Comparison of ENCODE assay signal across 12 cellular contexts in genomic region chr14:23093104-23093503, GRCh38. TPM values are rescaled to one million over a fixed set of nuclear protein-coding genes. Genes with fewer than 3 reads are reported as not detected.
DNase-seq lines count a peak whose midpoint lies in the region; ATAC-seq and TF ChIP-seq lines count a peak whose summit lies in the region.
"Had no signal": no experiment of that assay in that cellular context is flagged by ENCODE, and none has a peak within 500 bp of the region (broad histone marks: within the 10 kb centered on the region; RNA-seq: fewer than 3 reads in every experiment).

No MANE protein-coding gene starts in this region.

- in situ Hi-C loops in mammary epithelial cell (cut with MboI; ENCODE audit: low sequenced_read_pairs in 2 of 2), result no loop called here

- RAD21 ChIA-PET in HCT116 (lab: Charles Lee; ENCODE audit: low non-redundant PET in 1 of 2, low total read pairs in 2 of 2, uncharacterized antibody in 2 of 2, unreplicated experiment in 2 of 2), result no interaction called here

- H3K36me3 Mint-ChIP-seq in naive thymus-derived CD4-positive, alpha-beta T cell, result peaks cover 7 to 41% (median 27%) of the 10 kb centered on the region in 5 donors

- TF ChIP-seq CTCF in HCT116 (IDR thresholded peaks at IDR 0.05 in 2 of 3, conservative IDR thresholded peaks at IDR 0.05 in 1 of 3; ENCODE audit: borderline replicate concordance in 1 of 3, insufficient read depth in 1 of 3, low read depth in 2 of 3, low read length in 2 of 3) (no peak), mammary epithelial cell (conservative IDR thresholded peaks at IDR 0.05 in 1 of 2, IDR thresholded peaks at IDR 0.05 in 1 of 2; ENCODE audit: extremely low read depth in 1 of 2, insufficient read depth in 1 of 2, low read depth in 1 of 2, low read length in 2 of 2) (no peak), left lung (IDR thresholded peaks at IDR 0.05) (no peak)

- ATAC-seq in HCT116 (no peak), left lung (no peak), left ventricle myocardium superior (no peak), GM21447 (IDR thresholded peaks at IDR 0.05; ENCODE audit: unreplicated experiment) (no peak)
- ATAC-seq in naive thymus-derived CD4-positive, alpha-beta T cell, result no peak
- ATAC-seq: esophagus mucosa had no signal

- H3K27me3 ChIP-seq in BLaER1, result no peaks in the 10 kb centered on the region
- no peaks in the 10 kb centered on the region for H3K27me3 ChIP-seq in HCT116 (ENCODE audit: insufficient read depth, low read length)
- no peaks in the 10 kb centered on the region for H3K27me3 ChIP-seq in mammary epithelial cell (ENCODE audit: insufficient read depth, low read length)
- no peaks in the 10 kb centered on the region for H3K27me3 ChIP-seq in naive thymus-derived CD4-positive, alpha-beta T cell (ENCODE audit: control insufficient read depth in 2 of 2, insufficient read depth in 2 of 2, low read length in 2 of 2)
- no peaks in the 10 kb centered on the region for H3K27me3 ChIP-seq in left lung

- no peaks in the 10 kb centered on the region for H3K27me3 Mint-ChIP-seq in naive thymus-derived CD4-positive, alpha-beta T cell

- H3K4me2 ChIP-seq in BLaER1 (peak overlapping the region; percentile 93), HCT116 (ENCODE audit: low read length) (peak overlapping the region; percentile 95; the same call in 1 of the 2 replicates), mammary epithelial cell (ENCODE audit: insufficient read depth, low read depth, low read length) (peak overlapping the region; percentile 96)

- peak overlapping the region in 2 of 9 donors; percentile 8 to 62 for H3K27ac Mint-ChIP-seq in naive thymus-derived CD4-positive, alpha-beta T cell

- CTCF ChIA-PET in HCT116 (lab: Charles Lee) (interaction anchor here (1.2 kb wide), 1 partner anchor 16 kb away, joined by 4 read pairs; no protein-coding TSS in a partner anchor), mammary epithelial cell (lab: Charles Lee; ENCODE audit: low non-redundant PET) (no interaction called here)
- CTCF ChIA-PET in naive thymus-derived CD4-positive, alpha-beta T cell (lab: Charles Lee), result interaction anchor here (0.6 to 1.2 kb wide), 2 partner anchors 24 to 386 kb away, joined by 3 to 4 read pairs; no protein-coding TSS in a partner anchor

- H3K9ac ChIP-seq in BLaER1 (no peak overlapping the region), HCT116 (ENCODE audit: low read length) (no peak overlapping the region), mammary epithelial cell (ENCODE audit: insufficient read depth, low read length) (no peak overlapping the region)

- H3K4me3 Mint-ChIP-seq in naive thymus-derived CD4-positive, alpha-beta T cell, result peak overlapping the region in 5 of 10 donors; percentile 39 to 67 (median 50)

- no TSS peak for BruUV-seq in HCT116 (replicated peaks; lab: Mats Ljungman, UMichigan)
- no TSS peak for BruUV-seq in mammary epithelial cell (replicated peaks; lab: Mats Ljungman, UMichigan)

- peaks cover 20 to 55% (median 36%) of the 10 kb centered on the region in 7 donors for H3K4me1 Mint-ChIP-seq in naive thymus-derived CD4-positive, alpha-beta T cell

- H3K79me2 ChIP-seq in HCT116 (ENCODE audit: insufficient read depth, low read length) (peaks cover 88% of the 10 kb centered on the region), mammary epithelial cell (ENCODE audit: insufficient read depth, low read length) (peaks cover 93% of the 10 kb centered on the region)

- intact Hi-C loops in HCT116 (cut with micrococcal nuclease) (no loop called here), mammary epithelial cell (cut with micrococcal nuclease) (no loop called here), left lung (cut with DNase I) (no loop called here), left ventricle myocardium superior (cut with micrococcal nuclease) (no loop called here)
- intact Hi-C loops in naive thymus-derived CD4-positive, alpha-beta T cell (cut with micrococcal nuclease), result loop anchor here (10.0 kb wide), 3 partner anchors 462 to 1052 kb away; partner anchors contain the start of genes DCAF11 (in 2 of the 2), NRL (in 2 of the 2), EMC9 (in 1 of the 2) and PSME2 (in 1 of the 2)

- H3K4me1 ChIP-seq in BLaER1 (peaks cover 35% of the 10 kb centered on the region), HCT116 (ENCODE audit: control insufficient read depth in 1 of 2, insufficient read depth in 2 of 2, low read length in 2 of 2) (peaks cover 6 to 12% of the 10 kb centered on the region in 2 experiments; a peak in 2 of 4 replicates), mammary epithelial cell (ENCODE audit: insufficient read depth, low read length) (peaks cover 23% of the 10 kb centered on the region), left lung (peaks cover 15 to 64% of the 10 kb centered on the region in 2 donors)
- H3K4me1 ChIP-seq in naive thymus-derived CD4-positive, alpha-beta T cell (ENCODE audit: control insufficient read depth in 2 of 2, insufficient read depth in 2 of 2, low read length in 2 of 2), result peaks cover 26 to 30% of the 10 kb centered on the region in 2 donors

- TF ChIP-seq POLR2A in HCT116 (IDR thresholded peaks at IDR 0.05; ENCODE audit: borderline replicate concordance, extremely low read depth, insufficient read depth, insufficient read length), result no peak

- H4K20me1 ChIP-seq in BLaER1, result peaks cover 79% of the 10 kb centered on the region
- H4K20me1 ChIP-seq in HCT116 (ENCODE audit: insufficient read depth), result peaks cover 6% of the 10 kb centered on the region; the same call in 1 of the 2 replicates
- H4K20me1 ChIP-seq in mammary epithelial cell (ENCODE audit: insufficient read depth, low read length), result no peaks in the 10 kb centered on the region

- peaks cover 0 to 2% (median 0%) of the 10 kb centered on the region in 11 donors for H3K9me3 Mint-ChIP-seq in naive thymus-derived CD4-positive, alpha-beta T cell

- H3K4me3 ChIP-seq in BLaER1, result no peak overlapping the region
- H3K4me3 ChIP-seq in HCT116 (replicated peaks in 1 of 2; ENCODE audit: low read depth in 1 of 2, low read length in 2 of 2), result no peak overlapping the region
- no peak overlapping the region for H3K4me3 ChIP-seq in mammary epithelial cell (replicated peaks in 1 of 3; ENCODE audit: insufficient read depth in 1 of 3, low read depth in 2 of 3, low read length in 3 of 3)
- H3K4me3 ChIP-seq in naive thymus-derived CD4-positive, alpha-beta T cell (ENCODE audit: low read length), result peak overlapping the region; percentile 88
- peak overlapping the region in 1 of 2 donors; percentile 93 for H3K4me3 ChIP-seq in left lung

- dilution Hi-C loops in mammary epithelial cell (cut with HindIII; ENCODE audit: low sequenced_read_pairs), result no loop called here

- H2AFZ ChIP-seq in HCT116 (ENCODE audit: low read depth, low read length, poor library complexity, severe bottlenecking) (no peak overlapping the region), mammary epithelial cell (ENCODE audit: low read depth, low read length) (no peak overlapping the region)

- POLR2A ChIA-PET in HCT116 (lab: Charles Lee), result no interaction called here
- POLR2A ChIA-PET in naive thymus-derived CD4-positive, alpha-beta T cell (lab: Charles Lee), result interaction anchor here (1.2 to 3.6 kb wide), 2 partner anchors 16 to 24 kb away, joined by 3 to 20 read pairs; no protein-coding TSS in a partner anchor

- WGBS in mammary epithelial cell (ENCODE audit: low coverage, missing lambda C conversion rate), result 73% methylated on average over 2 of the region's 2 CpGs

- no peak for TF ChIP-seq RAD21 in HCT116 (IDR thresholded peaks at IDR 0.05; ENCODE audit: low read depth)

- H3K27ac ChIP-seq in BLaER1 (no peak overlapping the region), HCT116 (ENCODE audit: low read depth, low read length) (no peak overlapping the region), mammary epithelial cell (ENCODE audit: insufficient read depth, low read depth, low read length) (no peak overlapping the region), left lung (no peak overlapping the region)
- peak overlapping the region; percentile 97 for H3K27ac ChIP-seq in naive thymus-derived CD4-positive, alpha-beta T cell (ENCODE audit: low read depth, low read length)

- H3K36me3 ChIP-seq in BLaER1, result peaks cover 61% of the 10 kb centered on the region
- peaks cover 38 to 46% of the 10 kb centered on the region in 2 experiments for H3K36me3 ChIP-seq in HCT116 (ENCODE audit: control insufficient read depth in 1 of 2, insufficient read depth in 2 of 2, low read length in 2 of 2)
- H3K36me3 ChIP-seq in mammary epithelial cell (ENCODE audit: insufficient read depth, low read length), result peaks cover 41% of the 10 kb centered on the region
- peaks cover 21 to 53% (median 26%) of the 10 kb centered on the region in 3 experiments for H3K36me3 ChIP-seq in naive thymus-derived CD4-positive, alpha-beta T cell (ENCODE audit: control insufficient read depth in 2 of 3, insufficient read depth in 3 of 3, low read length in 3 of 3)
- H3K36me3 ChIP-seq in left lung, result peaks cover 2 to 59% of the 10 kb centered on the region in 2 donors

- H3K9me2 ChIP-seq in HCT116 (ENCODE audit: insufficient read depth), result no peaks in the 10 kb centered on the region

- H3K9me3 ChIP-seq in BLaER1 (no peaks in the 10 kb centered on the region), HCT116 (ENCODE audit: control insufficient read depth in 1 of 2, insufficient read depth in 1 of 2, low read depth in 1 of 2, low read length in 2 of 2) (no peaks in the 10 kb centered on the region), mammary epithelial cell (replicated peaks; ENCODE audit: insufficient read depth, low read length) (no peaks in the 10 kb centered on the region), left lung (no peaks in the 10 kb centered on the region)
- no peaks in the 10 kb centered on the region for H3K9me3 ChIP-seq in naive thymus-derived CD4-positive, alpha-beta T cell (ENCODE audit: control insufficient read depth in 2 of 3, low read length in 3 of 3)

- no peak for DNase-seq in HCT116 (ENCODE audit: low read depth, low spot score)
- DNase-seq in mammary epithelial cell, result no peak
- no peak for DNase-seq in naive thymus-derived CD4-positive, alpha-beta T cell
- DNase-seq in left lung, result no peak
- DNase-seq in left ventricle myocardium superior, result no peak
- no peak for DNase-seq in NCI-H2227 (lab: John Stamatoyannopoulos, UW; ENCODE audit: unreplicated experiment)
- DNase-seq: DMS 273 treated with DMSO at 0.1 percent for 48 hours, NCI-H2107 had no signal

RNA-seq across cellular contexts. Expression of gene ACIN1, which starts 1.8 kb away (rescaled TPM):
- 179 TPM for total RNA-seq in HCT116 (2021; ENCODE audit: unreplicated experiment)
- 96.6 and 113 TPM in 2 replicates for polyA plus RNA-seq in HCT116 (2012)
- total RNA-seq in mammary epithelial cell, result 100 to 1,000 TPM in 1 of 2 donors, 10 to 100 TPM in 1; 62.0 to 148 TPM
- polyA plus RNA-seq in mammary epithelial cell, result 64.4 TPM
- 70.8 TPM for polyA minus RNA-seq in mammary epithelial cell
- total RNA-seq in naive thymus-derived CD4-positive, alpha-beta T cell, result 100 to 1,000 TPM; 222 to 360 (median 301) TPM
- polyA plus RNA-seq in naive thymus-derived CD4-positive, alpha-beta T cell, result 10 to 100 TPM in 1 of 2 donors, 1 to 10 TPM in 1; 8.7 to 18.6 TPM
- 100 to 1,000 TPM; 137 to 159 TPM for total RNA-seq in left lung
- 78.4 TPM for total RNA-seq in left ventricle myocardium superior

RNA-seq across cellular contexts. Expression of gene C14orf119, which starts 2.2 kb away (rescaled TPM):
- 46.8 TPM for total RNA-seq in HCT116 (2021; ENCODE audit: unreplicated experiment)
- 46.4 and 55.3 TPM in 2 replicates for polyA plus RNA-seq in HCT116 (2012)
- total RNA-seq in mammary epithelial cell, result 10 to 100 TPM; 39.2 to 57.6 TPM
- 95.1 TPM for polyA plus RNA-seq in mammary epithelial cell
- polyA minus RNA-seq in mammary epithelial cell, result 38.1 TPM
- 10 to 100 TPM in 4 of 5 experiments, 1 to 10 TPM in 1; 6.0 to 49.9 (median 43.4) TPM for total RNA-seq in naive thymus-derived CD4-positive, alpha-beta T cell
- 100 to 1,000 TPM in 1 of 2 donors, 10 to 100 TPM in 1; 80.4 to 169 TPM for polyA plus RNA-seq in naive thymus-derived CD4-positive, alpha-beta T cell
- 10 to 100 TPM; 52.6 to 67.6 TPM for total RNA-seq in left lung
- total RNA-seq in left ventricle myocardium superior, result 23.6 TPM

RNA-seq across cellular contexts. Expression of gene CIROP, which starts 11.7 kb away (rescaled TPM):
- total RNA-seq in HCT116 (2021; ENCODE audit: unreplicated experiment) (not detected), mammary epithelial cell (not detected), left lung (not detected), left ventricle myocardium superior (not detected)
- not detected in 2 replicates for polyA plus RNA-seq in HCT116 (2012)
- polyA plus RNA-seq in mammary epithelial cell, result not detected
- not detected for polyA minus RNA-seq in mammary epithelial cell
- not detected for total RNA-seq in naive thymus-derived CD4-positive, alpha-beta T cell
- polyA plus RNA-seq in naive thymus-derived CD4-positive, alpha-beta T cell, result not detected
- total RNA-seq: esophagus mucosa; T-helper 2 cell treated with Interferon-gamma antibody and Interleukin-4, amounts not matched to agents 100 ng/mL and 5 ng/mL, for 36 hours had no signal

RNA-seq across cellular contexts. Expression of gene CEBPE, which starts 26.0 kb away (rescaled TPM):
- total RNA-seq in HCT116 (2021; ENCODE audit: unreplicated experiment) (not detected), mammary epithelial cell (not detected), left lung (1 to 10 TPM in 1 of 2 donors, under 1 TPM in 1; 0.26 to 1.0 TPM), left ventricle myocardium superior (not detected)
- polyA plus RNA-seq in HCT116 (2012), result not detected in 2 replicates
- polyA plus RNA-seq in mammary epithelial cell, result not detected
- not detected for polyA minus RNA-seq in mammary epithelial cell
- total RNA-seq in naive thymus-derived CD4-positive, alpha-beta T cell, result 1 to 10 TPM in 3 of 5 experiments, under 1 TPM in 2; 0.19 to 1.7 (median 1.2) TPM
- polyA plus RNA-seq in naive thymus-derived CD4-positive, alpha-beta T cell, result under 1 TPM; 0.60 to 0.65 TPM
- total RNA-seq: esophagus mucosa had no signal

RNA-seq across cellular contexts. Expression of gene CDH24, which starts 35.8 kb away (rescaled TPM):
- 19.3 TPM for total RNA-seq in HCT116 (2021; ENCODE audit: unreplicated experiment)
- 10.7 and 11.9 TPM in 2 replicates for polyA plus RNA-seq in HCT116 (2012)
- 1 to 10 TPM; 4.2 to 5.6 TPM for total RNA-seq in mammary epithelial cell
- polyA plus RNA-seq in mammary epithelial cell, result 4.2 TPM
- 1.0 TPM for polyA minus RNA-seq in mammary epithelial cell
- total RNA-seq in naive thymus-derived CD4-positive, alpha-beta T cell, result 1 to 10 TPM; 1.5 to 3.7 (median 2.1) TPM
- under 1 TPM; 0.30 to 0.52 TPM for polyA plus RNA-seq in naive thymus-derived CD4-positive, alpha-beta T cell
- 1 to 10 TPM; 6.1 to 9.2 TPM for total RNA-seq in left lung
- 2.0 TPM for total RNA-seq in left ventricle myocardium superior

Comparison
In these comparisons a context has a peak if more than half of its experiments do, and no peak if none do; other contexts are left out.
1. intact Hi-C loops: an anchor here in naive thymus-derived CD4-positive, alpha-beta T cell (10.0 kb wide); none called in HCT116, mammary epithelial cell, left lung and left ventricle myocardium superior.